Comparison of ENCODE assay signal across 24 cellular contexts in the genomic region with DNA sequence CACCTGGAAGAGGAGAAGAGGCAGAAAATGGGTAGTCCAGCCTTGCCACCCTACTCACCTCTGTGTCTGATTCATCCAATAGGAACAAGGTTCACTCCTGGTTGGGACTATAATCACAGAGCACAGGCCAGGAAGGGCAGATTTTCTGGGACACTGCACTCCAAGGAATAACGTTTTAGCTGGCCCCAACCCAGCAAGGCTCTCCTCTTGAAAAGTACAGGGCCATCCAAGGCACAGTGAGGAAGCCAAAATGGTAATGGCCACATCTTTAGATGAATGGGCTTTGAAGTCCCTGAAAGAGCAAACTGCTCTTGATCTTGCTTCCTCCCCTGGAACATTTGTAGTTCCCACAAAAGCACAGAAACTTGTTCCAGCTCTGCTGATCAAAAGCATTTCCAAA.
"Had no signal": no experiment of that assay in that cellular context is flagged by ENCODE, and none has a peak within 500 bp of the region (broad histone marks: within the 10 kb centered on the region; RNA-seq: fewer than 3 reads in every experiment).

No MANE protein-coding gene starts in this region.

- H3K4me2 ChIP-seq: neural progenitor cell had no signal

- H3K9ac ChIP-seq: neural progenitor cell had no signal

- H3K36me3 ChIP-seq: neural progenitor cell, neutrophil, pancreas, prostate gland, right lobe of liver, sigmoid colon, stomach, tibial artery, transverse colon, upper lobe of right lung, vagina had no signal

- H2AFZ ChIP-seq: neural progenitor cell had no signal

- H3K4me3 ChIP-seq: neural progenitor cell, pancreas, prostate gland, right lobe of liver, sigmoid colon, stomach, testis, tibial artery, transverse colon, upper lobe of right lung, vagina had no signal

- H3K9me3 ChIP-seq: neutrophil, pancreas, prostate gland, right lobe of liver, sigmoid colon, testis, tibial artery, transverse colon, upper lobe of right lung, vagina had no signal

- DNase-seq: naive B cell; naive thymus-derived CD8-positive, alpha-beta T cell; nephron progenitor cell; pancreas; right cardiac atrium; right lobe of liver; sigmoid colon; small intestine; stimulated activated CD4-positive, alpha-beta T cell treated with anti-CD3 and anti-CD28 coated beads, Interleukin-15, amount 100 ng/mL, for 24 hours; stimulated activated CD4-positive, alpha-beta T cell treated with anti-CD3 and anti-CD28 coated beads, Interleukin-2, amount 100 ng/mL, for 24 hours; stimulated activated CD4-positive, alpha-beta T cell treated with anti-CD3 and anti-CD28 coated beads, Interleukin-2, amount 100 ng/mL, for 48 hours; stimulated activated CD4-positive, alpha-beta T cell treated with anti-CD3 and anti-CD28 coated beads, Interleukin-4, amount 100 ng/mL, for 24 hours; stimulated activated naive B cell treated with anti-CD40 and anti-IgM and Interleukin-4, amounts not matched to agents 10 μg/mL and 1 μg/mL and 100 μg/mL, for 72 hours; stimulated activated naive CD4-positive, alpha-beta T cell treated with Interleukin-2 at 50 U/mL for 16 hours; stomach; testis; tibial artery; transverse colon; upper lobe of right lung had no signal

- H3K27ac ChIP-seq: neural progenitor cell, neutrophil, pancreas, prostate gland, right lobe of liver, sigmoid colon, stomach, testis, tibial artery, transverse colon, upper lobe of right lung, vagina had no signal

- H3K27me3 ChIP-seq: neural progenitor cell, neutrophil, pancreas, right lobe of liver, sigmoid colon, stomach, testis, tibial artery, transverse colon, upper lobe of right lung, vagina had no signal

- H3K4me1 ChIP-seq: pancreas, prostate gland, right lobe of liver, sigmoid colon, stomach, testis, tibial artery, transverse colon, upper lobe of right lung, vagina had no signal

- FAIRE-seq: pancreas, small intestine, urothelium cell line had no signal
